In genomic region chr6:136628996-136629395, GRCh38 we compare ENCODE assay signal across 28 cellular contexts.
DNase-seq lines count a peak whose midpoint lies in the region; ATAC-seq and TF ChIP-seq lines count a peak whose summit lies in the region.
"Had no signal": no experiment of that assay in that cellular context is flagged by ENCODE, and none has a peak within 500 bp of the region (broad histone marks: within the 10 kb centered on the region; RNA-seq: fewer than 3 reads in every experiment).

No MANE protein-coding gene starts in this region.

- 42 to 63% (median 52%) methylated on average over 5 of the region's 5 CpGs for WGBS in adrenal gland, 4 donors

- H3K9me3 ChIP-seq in adrenal gland (replicated peaks in 1 of 3) = no peaks in the 10 kb centered on the region
- H3K9me3 ChIP-seq in Peyer's patch = no peaks in the 10 kb centered on the region
- H3K9me3 ChIP-seq: HAP-1, lower lobe of right lung, mucosa of descending colon, pancreas, right atrium auricular region, upper lobe of left lung had no signal

- intact Hi-C loops in adrenal gland (cut with DNase I) = no loop called here

- peaks cover 0 to 6% of the 10 kb centered on the region in 2 donors for H3K36me3 Mint-ChIP-seq in activated naive CD4-positive, alpha-beta T cell treated with anti-CD3 and anti-CD28 coated beads, Interleukin-2, amount 50 U/mL, for 72 hours

- H3K27ac Mint-ChIP-seq in activated naive CD4-positive, alpha-beta T cell treated with anti-CD3 and anti-CD28 coated beads, Interleukin-2, amount 50 U/mL, for 72 hours = no peak overlapping the region
- H3K27ac Mint-ChIP-seq: activated naive CD4-positive, alpha-beta T cell treated with anti-CD3 and anti-CD28 coated beads for 36 hours; activated T-cell treated with anti-CD3 and anti-CD28 coated beads, Interleukin-2, amount 50 U/mL, for 24 hours; B cell; T-helper 1 cell treated with Interleukin-12 subunit alpha and Interleukin-12 subunit beta and Interleukin-4 antibody, amounts not matched to agents 30 μg/mL and 1 μg/mL, for 36 hours had no signal

- H3K4me3 ChIP-seq in adrenal gland (no peak overlapping the region), choroid plexus epithelial cell (ENCODE audit: low read depth, low read length) (no peak overlapping the region), Peyer's patch (no peak overlapping the region)
- H3K4me3 ChIP-seq: HAP-1, lower lobe of right lung, mucosa of descending colon, pancreas, right atrium auricular region, smooth muscle cell, upper lobe of left lung had no signal

- H3K27ac ChIP-seq in adrenal gland (peak overlapping the region in 3 of 5 donors; percentile 15 to 69 (median 38)), Peyer's patch (no peak overlapping the region)
- H3K27ac ChIP-seq: lower lobe of right lung, pancreas, right atrium auricular region, upper lobe of left lung had no signal

- peaks cover 25 to 35% of the 10 kb centered on the region in 2 donors for H3K4me1 ChIP-seq in adrenal gland (replicated peaks in 1 of 2)
- H3K4me1 ChIP-seq in Peyer's patch = no peaks in the 10 kb centered on the region
- H3K4me1 ChIP-seq: lower lobe of right lung, pancreas, right atrium auricular region, upper lobe of left lung had no signal

- TF ChIP-seq POLR2A in adrenal gland (IDR thresholded peaks at IDR 0.05) = no peak
- TF ChIP-seq POLR2A in Peyer's patch (IDR thresholded peaks at IDR 0.05) = no peak

- H3K36me3 ChIP-seq in adrenal gland (replicated peaks in 1 of 2) (peaks cover 0 to 41% of the 10 kb centered on the region in 2 donors), Peyer's patch (peaks cover 0 to 7% (median 0%) of the 10 kb centered on the region in 3 donors)
- H3K36me3 ChIP-seq: HAP-1, pancreas, right atrium auricular region had no signal

- H3K27me3 ChIP-seq in adrenal gland (no peaks in the 10 kb centered on the region), Peyer's patch (no peaks in the 10 kb centered on the region)
- H3K27me3 ChIP-seq: pancreas, right atrium auricular region, upper lobe of left lung had no signal

- no peak for DNase-seq in activated naive CD4-positive, alpha-beta T cell treated with anti-CD3 and anti-CD28 coated beads, Interleukin-2, amount 50 U/mL, for 72 hours (ENCODE audit: low spot score in 2 of 2)
- no peak for DNase-seq in activated naive CD4-positive, alpha-beta T cell (lab: John Stamatoyannopoulos, UW)
- peak in 4 of 7 donors; percentile 56 to 73 (median 61) for DNase-seq in adrenal gland
- DNase-seq in choroid plexus epithelial cell (ENCODE audit: low read depth) = peak; percentile 67
- peak; percentile 92 for DNase-seq in renal cortical epithelial cell (ENCODE audit: low read depth)
- no peak for DNase-seq in AG08396 (ENCODE audit: low spot score)
- DNase-seq in Peyer's patch = no peak
- DNase-seq: activated CD4-positive, alpha-beta T cell treated with anti-CD3 and anti-CD28 coated beads for 48 hours; activated naive CD4-positive, alpha-beta T cell treated with anti-CD3 and anti-CD28 coated beads for 36 hours; activated T-cell treated with anti-CD3 and anti-CD28 coated beads, Interleukin-2, amount 50 U/mL, for 24 hours; CD8-positive, alpha-beta memory T cell; DMS153; glutamatergic neuron; islet precursor cell; lower lobe of right lung; mucosa of descending colon; NCI-H1105 treated with DMSO at 0.1 percent for 48 hours; NCI-H1930; NCI-H526; pancreas; upper lobe of left lung had no signal

- H3K9me3 Mint-ChIP-seq in activated naive CD4-positive, alpha-beta T cell treated with anti-CD3 and anti-CD28 coated beads, Interleukin-2, amount 50 U/mL, for 72 hours = no peaks in the 10 kb centered on the region
- H3K9me3 Mint-ChIP-seq: activated naive CD4-positive, alpha-beta T cell treated with anti-CD3 and anti-CD28 coated beads for 36 hours; activated T-cell treated with anti-CD3 and anti-CD28 coated beads, Interleukin-2, amount 50 U/mL, for 24 hours; CD8-positive, alpha-beta memory T cell; natural killer cell treated with Interleukin-12 subunit alpha and Interleukin-12 subunit beta and Interleukin-15 and Interleukin-18, amount 100 ng/mL, for 72 hours; T-helper 1 cell treated with Interleukin-12 subunit alpha and Interleukin-12 subunit beta and Interleukin-4 antibody, amounts not matched to agents 30 μg/mL and 1 μg/mL, for 36 hours had no signal

- ATAC-seq in activated naive CD4-positive, alpha-beta T cell treated with anti-CD3 and anti-CD28 coated beads, Interleukin-2, amount 50 U/mL, for 72 hours = peak; percentile 48 to 69
- no peak for ATAC-seq in GM18858 (IDR thresholded peaks at IDR 0.05; ENCODE audit: unreplicated experiment)
- ATAC-seq: lower lobe of right lung; mucosa of descending colon; natural killer cell treated with Interleukin-12 subunit alpha and Interleukin-12 subunit beta and Interleukin-15 and Interleukin-18, amount 100 ng/mL, for 72 hours; pancreas had no signal

- TF ChIP-seq CTCF in adrenal gland (IDR thresholded peaks at IDR 0.05) (no peak), choroid plexus epithelial cell (conservative IDR thresholded peaks at IDR 0.05; ENCODE audit: low read depth, low read length) (no peak), Peyer's patch (IDR thresholded peaks at IDR 0.05) (no peak)

Comparison
In these comparisons a context has a peak if more than half of its experiments do, and no peak if none do; other contexts are left out.
1. DNase-seq: peak in adrenal gland (4 of 7), choroid plexus epithelial cell (single experiment) and renal cortical epithelial cell (single experiment); none in activated naive CD4-positive, alpha-beta T cell treated with anti-CD3 and anti-CD28 coated beads, Interleukin-2, amount 50 U/mL, for 72 hours (0 of 2), activated naive CD4-positive, alpha-beta T cell (0 of 4), AG08396 (single experiment) and Peyer's patch (0 of 3).
2. H3K27ac ChIP-seq: peak in adrenal gland (3 of 5); none in Peyer's patch (0 of 4).